36 cellular contexts compared by ENCODE assay signal in genomic region chr14:94568186-94568585, GRCh38. TPM values are rescaled to one million over a fixed set of nuclear protein-coding genes. Genes with fewer than 3 reads are reported as not detected.
"Had no signal": no experiment of that assay in that cellular context is flagged by ENCODE, and none has a peak within 500 bp of the region (broad histone marks: within the 10 kb centered on the region; RNA-seq: fewer than 3 reads in every experiment).

No MANE protein-coding gene starts in this region.

- DNase-seq: activated B cell treated with CpG ODN at 0.5 μM for 24 hours; activated CD4-positive, alpha-beta memory T cell treated with anti-CD3 and anti-CD28 coated beads, Interleukin-2, amount 10 ng/mL, durations not matched to agents 7 days and 5 days; activated CD4-positive, alpha-beta T cell treated with anti-CD3 and anti-CD28 coated beads for 1 hour; activated CD4-positive, alpha-beta T cell treated with anti-CD3 and anti-CD28 coated beads for 4 hours; activated CD4-positive, alpha-beta T cell treated with anti-CD3 and anti-CD28 coated beads, Interleukin-2, amount 10 ng/mL, durations not matched to agents 24 days and 14 days; activated CD4-positive, alpha-beta T cell treated with anti-CD3 and anti-CD28 coated beads, Interleukin-2, amount 50 U/mL, for 48 hours; activated CD8-positive, alpha-beta memory T cell treated with anti-CD3 and anti-CD28 coated beads for 24 hours; activated CD8-positive, alpha-beta memory T cell treated with anti-CD3 and anti-CD28 coated beads, Interleukin-2, amount 10 ng/mL, durations not matched to agents 7 days and 5 days; activated CD8-positive, alpha-beta memory T cell treated with anti-CD3 and anti-CD28 coated beads, Interleukin-2, amount 50 U/mL, for 48 hours; activated CD8-positive, alpha-beta T cell treated with anti-CD3 and anti-CD28 coated beads, Interleukin-2, amount 10 ng/mL, durations not matched to agents 7 days and 5 days; activated effector memory CD4-positive, alpha-beta T cell treated with Interleukin-2 at 50 U/mL for 16 hours; activated gamma-delta T cell; activated naive CD4-positive, alpha-beta T cell treated with anti-CD3 and anti-CD28 coated beads, Interleukin-2, amount 10 ng/mL, durations not matched to agents 7 days and 5 days; activated naive CD4-positive, alpha-beta T cell treated with Interleukin-2 at 50 U/mL for 16 hours; activated naive CD8-positive, alpha-beta T cell treated with anti-CD3 and anti-CD28 coated beads, Interleukin-2, amount 10 ng/mL, durations not matched to agents 7 days and 5 days; activated naive CD8-positive, alpha-beta T cell treated with anti-CD3 and anti-CD28 coated beads, Interleukin-2, amount 50 U/mL, for 24 hours; activated T-cell treated with anti-CD3 and anti-CD28 coated beads, Interleukin-2, amount 50 U/mL, for 24 hours; activated T-cell treated with anti-CD3 and anti-CD28 coated beads, Interleukin-2, amount 50 U/mL, for 48 hours; amygdala; anterior cingulate cortex; central memory CD4-positive, alpha-beta T cell; T-helper 1 cell; T-helper 2 cell; T-helper 9 cell had no signal

- ATAC-seq: activated CD4-positive, CD25-positive, alpha-beta regulatory T cell treated with anti-CD3 and anti-CD28 coated beads, Interleukin-2, amount 50 U/mL, for 24 hours; activated CD8-positive, alpha-beta memory T cell treated with anti-CD3 and anti-CD28 coated beads, Interleukin-2, amount 10 ng/mL, durations not matched to agents 7 days and 5 days; activated CD8-positive, alpha-beta T cell treated with anti-CD3 and anti-CD28 coated beads, Interleukin-2, amount 10 ng/mL, durations not matched to agents 7 days and 5 days; activated naive CD8-positive, alpha-beta T cell treated with anti-CD3 and anti-CD28 coated beads, Interleukin-2, amount 50 U/mL, for 24 hours had no signal

- H3K4me1 Mint-ChIP-seq: activated B cell treated with CpG ODN at 0.5 μM for 24 hours; activated CD4-positive, alpha-beta memory T cell treated with anti-CD3 and anti-CD28 coated beads, Interleukin-2, amount 10 ng/mL, durations not matched to agents 7 days and 5 days; activated CD4-positive, alpha-beta T cell treated with anti-CD3 and anti-CD28 coated beads, Interleukin-2, amount 10 ng/mL, durations not matched to agents 24 days and 14 days; activated CD8-positive, alpha-beta memory T cell treated with anti-CD3 and anti-CD28 coated beads, Interleukin-2, amount 10 ng/mL, durations not matched to agents 7 days and 5 days; activated naive CD4-positive, alpha-beta T cell treated with anti-CD3 and anti-CD28 coated beads, Interleukin-2, amount 10 ng/mL, durations not matched to agents 7 days and 5 days; activated naive CD4-positive, alpha-beta T cell treated with anti-CD3 and anti-CD28 coated beads, Interleukin-2, amount 50 U/mL, for 24 hours; activated naive CD8-positive, alpha-beta T cell treated with anti-CD3 and anti-CD28 coated beads, Interleukin-2, amount 10 ng/mL, durations not matched to agents 7 days and 5 days; activated naive CD8-positive, alpha-beta T cell treated with anti-CD3 and anti-CD28 coated beads, Interleukin-2, amount 50 U/mL, for 24 hours; brain had no signal

- H3K36me3 ChIP-seq: ascending aorta, cardiac muscle cell had no signal

- H3K9me3 Mint-ChIP-seq: activated B cell treated with CpG ODN at 0.5 μM for 24 hours; activated CD4-positive, alpha-beta memory T cell treated with anti-CD3 and anti-CD28 coated beads, Interleukin-2, amount 10 ng/mL, durations not matched to agents 7 days and 5 days; activated CD4-positive, alpha-beta T cell treated with anti-CD3 and anti-CD28 coated beads, Interleukin-2, amount 10 ng/mL, durations not matched to agents 24 days and 14 days; activated naive CD4-positive, alpha-beta T cell treated with anti-CD3 and anti-CD28 coated beads, Interleukin-2, amount 10 ng/mL, durations not matched to agents 7 days and 5 days; activated naive CD4-positive, alpha-beta T cell treated with anti-CD3 and anti-CD28 coated beads, Interleukin-2, amount 50 U/mL, for 24 hours; activated naive CD8-positive, alpha-beta T cell treated with anti-CD3 and anti-CD28 coated beads, Interleukin-2, amount 10 ng/mL, durations not matched to agents 7 days and 5 days; activated naive CD8-positive, alpha-beta T cell treated with anti-CD3 and anti-CD28 coated beads, Interleukin-2, amount 50 U/mL, for 24 hours; activated T-cell treated with anti-CD3 and anti-CD28 coated beads, Interleukin-2, amount 50 U/mL, for 24 hours; activated T-helper 2 cell treated with anti-CD3 and anti-CD28 coated beads, Interferon-gamma antibody, Interleukin-2, Interleukin-4, amounts not matched to agents 10 μg/mL and 5 μg/mL and 100 μg/mL, durations not matched to agents 14 hours and 24 hours and 36 hours; T-helper 1 cell treated with Interleukin-12 subunit alpha and Interleukin-12 subunit beta and Interleukin-4 antibody, amounts not matched to agents 30 μg/mL and 1 μg/mL, for 36 hours; T-helper 2 cell treated with Interferon-gamma antibody and Interleukin-4, amounts not matched to agents 5 μg/mL and 100 μg/mL, for 36 hours had no signal

- H3K36me3 Mint-ChIP-seq: activated CD8-positive, alpha-beta memory T cell treated with anti-CD3 and anti-CD28 coated beads, Interleukin-2, amount 10 ng/mL, durations not matched to agents 7 days and 5 days; activated naive CD4-positive, alpha-beta T cell treated with anti-CD3 and anti-CD28 coated beads, Interleukin-2, amount 10 ng/mL, durations not matched to agents 7 days and 5 days; activated naive CD4-positive, alpha-beta T cell treated with anti-CD3 and anti-CD28 coated beads, Interleukin-2, amount 50 U/mL, for 24 hours; activated naive CD8-positive, alpha-beta T cell; activated naive CD8-positive, alpha-beta T cell treated with anti-CD3 and anti-CD28 coated beads, Interleukin-2, amount 10 ng/mL, durations not matched to agents 7 days and 5 days; brain had no signal

- H3K4me3 ChIP-seq: ascending aorta, cardiac muscle cell had no signal

- H3K9me3 ChIP-seq: ascending aorta had no signal

- H3K4me3 Mint-ChIP-seq: activated B cell treated with CpG ODN at 0.5 μM for 24 hours; activated CD4-positive, alpha-beta memory T cell treated with anti-CD3 and anti-CD28 coated beads, Interleukin-2, amount 10 ng/mL, durations not matched to agents 7 days and 5 days; activated CD4-positive, alpha-beta T cell treated with anti-CD3 and anti-CD28 coated beads, Interleukin-2, amount 10 ng/mL, durations not matched to agents 24 days and 14 days; activated CD8-positive, alpha-beta memory T cell treated with anti-CD3 and anti-CD28 coated beads, Interleukin-2, amount 10 ng/mL, durations not matched to agents 7 days and 5 days; activated CD8-positive, alpha-beta T cell treated with anti-CD3 and anti-CD28 coated beads, Interleukin-2, amount 10 ng/mL, durations not matched to agents 7 days and 5 days; activated naive CD4-positive, alpha-beta T cell treated with anti-CD3 and anti-CD28 coated beads, Interleukin-2, amount 10 ng/mL, durations not matched to agents 7 days and 5 days; activated naive CD4-positive, alpha-beta T cell treated with anti-CD3 and anti-CD28 coated beads, Interleukin-2, amount 50 U/mL, for 24 hours; activated naive CD8-positive, alpha-beta T cell; activated naive CD8-positive, alpha-beta T cell treated with anti-CD3 and anti-CD28 coated beads, Interleukin-2, amount 10 ng/mL, durations not matched to agents 7 days and 5 days; activated naive CD8-positive, alpha-beta T cell treated with anti-CD3 and anti-CD28 coated beads, Interleukin-2, amount 50 U/mL, for 24 hours; activated T-cell treated with anti-CD3 and anti-CD28 coated beads, Interleukin-2, amount 50 U/mL, for 24 hours; brain; T-helper 1 cell treated with Interleukin-12 subunit alpha and Interleukin-12 subunit beta and Interleukin-4 antibody, amounts not matched to agents 30 μg/mL and 1 μg/mL, for 36 hours; T-helper 2 cell treated with Interferon-gamma antibody and Interleukin-4, amounts not matched to agents 5 μg/mL and 100 μg/mL, for 36 hours had no signal

- H3K27ac ChIP-seq: ascending aorta, cardiac muscle cell, VCaP had no signal

- H3K27ac Mint-ChIP-seq: activated B cell treated with CpG ODN at 0.5 μM for 24 hours; activated CD4-positive, alpha-beta memory T cell treated with anti-CD3 and anti-CD28 coated beads, Interleukin-2, amount 10 ng/mL, durations not matched to agents 7 days and 5 days; activated CD4-positive, alpha-beta T cell treated with anti-CD3 and anti-CD28 coated beads, Interleukin-2, amount 10 ng/mL, durations not matched to agents 24 days and 14 days; activated CD8-positive, alpha-beta memory T cell treated with anti-CD3 and anti-CD28 coated beads, Interleukin-2, amount 10 ng/mL, durations not matched to agents 7 days and 5 days; activated CD8-positive, alpha-beta T cell treated with anti-CD3 and anti-CD28 coated beads, Interleukin-2, amount 10 ng/mL, durations not matched to agents 7 days and 5 days; activated naive CD4-positive, alpha-beta T cell treated with anti-CD3 and anti-CD28 coated beads, Interleukin-2, amount 10 ng/mL, durations not matched to agents 7 days and 5 days; activated naive CD4-positive, alpha-beta T cell treated with anti-CD3 and anti-CD28 coated beads, Interleukin-2, amount 50 U/mL, for 24 hours; activated naive CD8-positive, alpha-beta T cell; activated naive CD8-positive, alpha-beta T cell treated with anti-CD3 and anti-CD28 coated beads, Interleukin-2, amount 10 ng/mL, durations not matched to agents 7 days and 5 days; activated naive CD8-positive, alpha-beta T cell treated with anti-CD3 and anti-CD28 coated beads, Interleukin-2, amount 50 U/mL, for 24 hours; activated T-cell treated with anti-CD3 and anti-CD28 coated beads, Interleukin-2, amount 50 U/mL, for 24 hours; activated T-helper 2 cell treated with anti-CD3 and anti-CD28 coated beads, Interferon-gamma antibody, Interleukin-2, Interleukin-4, amounts not matched to agents 10 μg/mL and 5 μg/mL and 100 μg/mL, durations not matched to agents 14 hours and 24 hours and 36 hours; brain; T-helper 1 cell treated with Interleukin-12 subunit alpha and Interleukin-12 subunit beta and Interleukin-4 antibody, amounts not matched to agents 30 μg/mL and 1 μg/mL, for 36 hours; T-helper 2 cell treated with Interferon-gamma antibody and Interleukin-4, amounts not matched to agents 5 μg/mL and 100 μg/mL, for 36 hours had no signal

- H3K27me3 Mint-ChIP-seq: activated B cell treated with CpG ODN at 0.5 μM for 24 hours; activated CD4-positive, alpha-beta memory T cell treated with anti-CD3 and anti-CD28 coated beads, Interleukin-2, amount 10 ng/mL, durations not matched to agents 7 days and 5 days; activated CD8-positive, alpha-beta memory T cell treated with anti-CD3 and anti-CD28 coated beads, Interleukin-2, amount 10 ng/mL, durations not matched to agents 7 days and 5 days; activated naive CD4-positive, alpha-beta T cell treated with anti-CD3 and anti-CD28 coated beads, Interleukin-2, amount 50 U/mL, for 24 hours; activated naive CD8-positive, alpha-beta T cell; activated naive CD8-positive, alpha-beta T cell treated with anti-CD3 and anti-CD28 coated beads, Interleukin-2, amount 10 ng/mL, durations not matched to agents 7 days and 5 days; activated naive CD8-positive, alpha-beta T cell treated with anti-CD3 and anti-CD28 coated beads, Interleukin-2, amount 50 U/mL, for 24 hours had no signal

- H3K27me3 ChIP-seq: ascending aorta, cardiac muscle cell had no signal

RNA-seq across cellular contexts. Expression of gene SERPINA4, which starts 6.9 kb away (rescaled TPM):
- total RNA-seq: activated B cell treated with CpG ODN at 0.5 μM for 24 hours; activated CD4-positive, alpha-beta memory T cell treated with anti-CD3 and anti-CD28 coated beads, Interleukin-2, amount 10 ng/mL, durations not matched to agents 7 days and 5 days; activated CD4-positive, alpha-beta T cell treated with anti-CD3 and anti-CD28 coated beads, Interleukin-2, amount 10 ng/mL, durations not matched to agents 24 days and 14 days; activated CD8-positive, alpha-beta memory T cell treated with anti-CD3 and anti-CD28 coated beads, Interleukin-2, amount 10 ng/mL, durations not matched to agents 7 days and 5 days; activated CD8-positive, alpha-beta T cell treated with anti-CD3 and anti-CD28 coated beads, Interleukin-2, amount 10 ng/mL, durations not matched to agents 7 days and 5 days; activated naive CD8-positive, alpha-beta T cell treated with anti-CD3 and anti-CD28 coated beads, Interleukin-2, amount 10 ng/mL, durations not matched to agents 7 days and 5 days; activated T-helper 2 cell treated with anti-CD3 and anti-CD28 coated beads, Interferon-gamma antibody, Interleukin-2, Interleukin-4, amounts not matched to agents 10 μg/mL and 5 μg/mL and 100 μg/mL, durations not matched to agents 14 hours and 24 hours and 36 hours; ascending aorta; bronchial epithelial cell; cardiac muscle cell; cerebellum had no signal

RNA-seq across cellular contexts. Expression of gene SERPINA5, which starts 13.0 kb away (rescaled TPM):
- total RNA-seq: activated B cell treated with CpG ODN at 0.5 μM for 24 hours; activated CD4-positive, alpha-beta memory T cell treated with anti-CD3 and anti-CD28 coated beads, Interleukin-2, amount 10 ng/mL, durations not matched to agents 7 days and 5 days; activated CD4-positive, alpha-beta T cell treated with anti-CD3 and anti-CD28 coated beads, Interleukin-2, amount 10 ng/mL, durations not matched to agents 24 days and 14 days; activated CD8-positive, alpha-beta memory T cell treated with anti-CD3 and anti-CD28 coated beads, Interleukin-2, amount 10 ng/mL, durations not matched to agents 7 days and 5 days; activated CD8-positive, alpha-beta T cell treated with anti-CD3 and anti-CD28 coated beads, Interleukin-2, amount 10 ng/mL, durations not matched to agents 7 days and 5 days; activated naive CD8-positive, alpha-beta T cell treated with anti-CD3 and anti-CD28 coated beads, Interleukin-2, amount 10 ng/mL, durations not matched to agents 7 days and 5 days; activated T-helper 2 cell treated with anti-CD3 and anti-CD28 coated beads, Interferon-gamma antibody, Interleukin-2, Interleukin-4, amounts not matched to agents 10 μg/mL and 5 μg/mL and 100 μg/mL, durations not matched to agents 14 hours and 24 hours and 36 hours; bronchial epithelial cell; cardiac muscle cell had no signal

RNA-seq across cellular contexts. Expression of gene SERPINA3, which starts 44.0 kb away (rescaled TPM):
- total RNA-seq: activated B cell treated with CpG ODN at 0.5 μM for 24 hours; activated CD4-positive, alpha-beta memory T cell treated with anti-CD3 and anti-CD28 coated beads, Interleukin-2, amount 10 ng/mL, durations not matched to agents 7 days and 5 days; activated CD4-positive, alpha-beta T cell treated with anti-CD3 and anti-CD28 coated beads, Interleukin-2, amount 10 ng/mL, durations not matched to agents 24 days and 14 days; activated CD8-positive, alpha-beta memory T cell treated with anti-CD3 and anti-CD28 coated beads, Interleukin-2, amount 10 ng/mL, durations not matched to agents 7 days and 5 days; activated CD8-positive, alpha-beta T cell treated with anti-CD3 and anti-CD28 coated beads, Interleukin-2, amount 10 ng/mL, durations not matched to agents 7 days and 5 days; activated naive CD8-positive, alpha-beta T cell treated with anti-CD3 and anti-CD28 coated beads, Interleukin-2, amount 10 ng/mL, durations not matched to agents 7 days and 5 days; activated T-helper 2 cell treated with anti-CD3 and anti-CD28 coated beads, Interferon-gamma antibody, Interleukin-2, Interleukin-4, amounts not matched to agents 10 μg/mL and 5 μg/mL and 100 μg/mL, durations not matched to agents 14 hours and 24 hours and 36 hours; cardiac muscle cell had no signal

RNA-seq across cellular contexts. Expression of gene SERPINA12, which starts 58.9 kb away (rescaled TPM):
- total RNA-seq: activated B cell treated with CpG ODN at 0.5 μM for 24 hours; activated CD4-positive, alpha-beta memory T cell treated with anti-CD3 and anti-CD28 coated beads, Interleukin-2, amount 10 ng/mL, durations not matched to agents 7 days and 5 days; activated CD4-positive, alpha-beta T cell treated with anti-CD3 and anti-CD28 coated beads, Interleukin-2, amount 10 ng/mL, durations not matched to agents 24 days and 14 days; activated CD8-positive, alpha-beta memory T cell treated with anti-CD3 and anti-CD28 coated beads, Interleukin-2, amount 10 ng/mL, durations not matched to agents 7 days and 5 days; activated CD8-positive, alpha-beta T cell treated with anti-CD3 and anti-CD28 coated beads, Interleukin-2, amount 10 ng/mL, durations not matched to agents 7 days and 5 days; activated naive CD8-positive, alpha-beta T cell treated with anti-CD3 and anti-CD28 coated beads, Interleukin-2, amount 10 ng/mL, durations not matched to agents 7 days and 5 days; activated T-helper 2 cell treated with anti-CD3 and anti-CD28 coated beads, Interferon-gamma antibody, Interleukin-2, Interleukin-4, amounts not matched to agents 10 μg/mL and 5 μg/mL and 100 μg/mL, durations not matched to agents 14 hours and 24 hours and 36 hours; ascending aorta; bronchial epithelial cell; cardiac muscle cell; cerebellum had no signal
